In genomic region chr22:38981005-38981658, GRCh38 we compare ENCODE assay signal across 8 cellular contexts. TPM values are rescaled to one million over a fixed set of nuclear protein-coding genes. Genes with fewer than 3 reads are reported as not detected.
DNase-seq lines count a peak whose midpoint lies in the region; ATAC-seq and TF ChIP-seq lines count a peak whose summit lies in the region.

No MANE protein-coding gene starts in this region.

- peak overlapping the region in 1 of 2 experiments; percentile 50; a peak in 1 of 4 replicates for H3K4me3 ChIP-seq in HCT116 (replicated peaks in 1 of 2; ENCODE audit: low read depth in 1 of 2, low read length in 2 of 2)

- H3K4me1 Mint-ChIP-seq in MCF 10A (ENCODE audit: insufficient read depth, unreplicated experiment) (peaks cover 15% of the 10 kb centered on the region), mesothelial cell of epicardium (peaks cover 13% of the 10 kb centered on the region)

- H3K27me3 Mint-ChIP-seq in MCF 10A (ENCODE audit: insufficient read depth, unreplicated experiment) (peaks cover 20% of the 10 kb centered on the region), mesothelial cell of epicardium (ENCODE audit: low read depth) (no peaks in the 10 kb centered on the region)

- TF ChIP-seq CTCF in C4-2B (conservative IDR thresholded peaks at IDR 0.05): no peak; the same call in 1 of the 2 replicates
- TF ChIP-seq CTCF in HCT116 (IDR thresholded peaks at IDR 0.05 in 2 of 3, conservative IDR thresholded peaks at IDR 0.05 in 1 of 3; ENCODE audit: borderline replicate concordance in 1 of 3, insufficient read depth in 1 of 3, low read depth in 2 of 3, low read length in 2 of 3): peak; percentile 40 to 55 (median 47); a peak in 3 of 6 replicates
- TF ChIP-seq CTCF in MCF 10A (IDR thresholded peaks at IDR 0.05; ENCODE audit: unreplicated experiment): peak; percentile 35
- TF ChIP-seq CTCF in mesothelial cell of epicardium (IDR thresholded peaks at IDR 0.05; ENCODE audit: unreplicated experiment): peak; percentile 54

- H3K9me2 ChIP-seq in HCT116 (ENCODE audit: insufficient read depth): no peaks in the 10 kb centered on the region

- no peaks in the 10 kb centered on the region for H3K27me3 ChIP-seq in HCT116 (ENCODE audit: insufficient read depth, low read length)

- DNase-seq in HCT116 (ENCODE audit: low read depth, low spot score): peak; percentile 37
- DNase-seq in MCF 10A (ENCODE audit: unreplicated experiment): peak; percentile 72
- DNase-seq in mesothelial cell of epicardium (ENCODE audit: low spot score in 2 of 2, unreplicated experiment in 2 of 2): peak in 1 of 2 experiments; percentile 59
- DNase-seq in mesenteric fat pad (ENCODE audit: low spot score): no peak
- no peak for DNase-seq in stimulated activated CD4-positive, alpha-beta T cell treated with anti-CD3 and anti-CD28 coated beads, Interleukin-4, amount 100 ng/mL, for 4 hours

- peak; percentile 34; the same call in 1 of the 2 replicates for TF ChIP-seq RAD21 in HCT116 (IDR thresholded peaks at IDR 0.05; ENCODE audit: low read depth)

- intact Hi-C loops in HCT116 (cut with micrococcal nuclease) (no loop called here), MCF 10A (cut with micrococcal nuclease) (loop anchor here (5.0 kb wide), 1 partner anchor 109 kb away; the partner anchor contains the start of gene CBX6)

- no peaks in the 10 kb centered on the region for H3K9me3 Mint-ChIP-seq in MCF 10A (ENCODE audit: unreplicated experiment)
- peaks cover 5% of the 10 kb centered on the region for H3K9me3 Mint-ChIP-seq in mesothelial cell of epicardium

- H3K9ac ChIP-seq in HCT116 (ENCODE audit: low read length): peak overlapping the region; percentile 50; the same call in 1 of the 2 replicates

- no peaks in the 10 kb centered on the region for H3K36me3 Mint-ChIP-seq in MCF 10A (ENCODE audit: insufficient read depth, unreplicated experiment)
- peaks cover 5% of the 10 kb centered on the region for H3K36me3 Mint-ChIP-seq in mesothelial cell of epicardium

- BruUV-seq in HCT116 (replicated peaks; lab: Mats Ljungman, UMichigan): no TSS peak
- no TSS peak for BruUV-seq in MCF 10A (replicated peaks; lab: Mats Ljungman, UMichigan)

- H3K4me1 ChIP-seq in HCT116 (ENCODE audit: control insufficient read depth in 1 of 2, insufficient read depth in 2 of 2, low read length in 2 of 2): peaks cover 22 to 42% of the 10 kb centered on the region in 2 experiments

- CTCF ChIA-PET in HCT116 (lab: Charles Lee): interaction anchor here (0.6 to 1.0 kb wide), 3 partner anchors 8 to 57 kb away, joined by 3 read pairs; no protein-coding TSS in a partner anchor
- CTCF ChIA-PET in MCF 10A (lab: Yijun Ruan, JAX): interaction anchor here (1.0 to 2.3 kb wide), 2 partner anchors 8 to 111 kb away, joined by 3 to 9 read pairs; no protein-coding TSS in a partner anchor

- ATAC-seq in HCT116: peak; percentile 56
- no peak for ATAC-seq in HG02885 (IDR thresholded peaks at IDR 0.05; ENCODE audit: poor library complexity, unreplicated experiment)
- ATAC-seq in HG02759 (IDR thresholded peaks at IDR 0.05; ENCODE audit: unreplicated experiment): no peak

- H3K27ac ChIP-seq in C4-2B: peak overlapping the region; percentile 79
- H3K27ac ChIP-seq in HCT116 (ENCODE audit: low read depth, low read length): peak overlapping the region; percentile 50

- H3K9me3 ChIP-seq in HCT116 (ENCODE audit: control insufficient read depth in 1 of 2, insufficient read depth in 1 of 2, low read depth in 1 of 2, low read length in 2 of 2): peaks cover 0 to 8% of the 10 kb centered on the region in 2 experiments; a peak in 1 of 4 replicates

- no peak for TF ChIP-seq POLR2A in HCT116 (IDR thresholded peaks at IDR 0.05; ENCODE audit: borderline replicate concordance, extremely low read depth, insufficient read depth, insufficient read length)

- H2AFZ ChIP-seq in HCT116 (ENCODE audit: low read depth, low read length, poor library complexity, severe bottlenecking): peak overlapping the region; percentile 26

- H4K20me1 ChIP-seq in HCT116 (ENCODE audit: insufficient read depth): no peaks in the 10 kb centered on the region

- no peak overlapping the region for H3K4me3 Mint-ChIP-seq in MCF 10A (ENCODE audit: unreplicated experiment)
- H3K4me3 Mint-ChIP-seq in mesothelial cell of epicardium: peak overlapping the region; percentile 31

- RAD21 ChIA-PET in HCT116 (lab: Charles Lee; ENCODE audit: low non-redundant PET in 1 of 2, low total read pairs in 2 of 2, uncharacterized antibody in 2 of 2, unreplicated experiment in 2 of 2): no interaction called here

- POLR2A ChIA-PET in HCT116 (lab: Charles Lee): interaction anchor here (0.8 to 1.3 kb wide), 2 partner anchors 22 to 54 kb away, joined by 3 read pairs; no protein-coding TSS in a partner anchor
- POLR2A ChIA-PET in MCF 10A (lab: Yijun Ruan, JAX): interaction anchor here (0.6 kb wide), 1 partner anchor 112 kb away, joined by 3 read pairs; no protein-coding TSS in a partner anchor

- no peaks in the 10 kb centered on the region for H3K79me2 ChIP-seq in HCT116 (ENCODE audit: insufficient read depth, low read length)

- no peaks in the 10 kb centered on the region for H3K36me3 ChIP-seq in HCT116 (ENCODE audit: control insufficient read depth in 1 of 2, insufficient read depth in 2 of 2, low read length in 2 of 2)

- peak overlapping the region; percentile 70 for H3K27ac Mint-ChIP-seq in MCF 10A (ENCODE audit: low read depth, unreplicated experiment)
- peak overlapping the region; percentile 94 for H3K27ac Mint-ChIP-seq in mesothelial cell of epicardium

- peak overlapping the region; percentile 66 for H3K4me2 ChIP-seq in HCT116 (ENCODE audit: low read length)

TF ChIP-seq in HCT116, 20 proteins besides CTCF, POLR2A, EP300 and RAD21:
- TF ChIP-seq EGR1 (IDR thresholded peaks at IDR 0.05; ENCODE audit: low read depth) (peak; percentile 95), CEBPB (IDR thresholded peaks at IDR 0.05; ENCODE audit: low read depth) (no peak)

RNA-seq across cellular contexts. Expression of gene APOBEC3B, which starts 1.0 kb away (rescaled TPM):
- 10.3 TPM for total RNA-seq in HCT116 (2021; ENCODE audit: unreplicated experiment)
- polyA plus RNA-seq in HCT116 (2012): 33.4 and 35.2 TPM in 2 replicates
- total RNA-seq in MCF 10A (2022): 1.0 and 1.1 TPM in 2 replicates
- 4.3 to 5.1 TPM (median 4.9 TPM) in 3 replicates for total RNA-seq in mesothelial cell of epicardium
- 0.58 TPM for total RNA-seq in mesenteric fat pad

RNA-seq across cellular contexts. Expression of gene APOBEC3A, which starts 23.7 kb away (rescaled TPM):
- total RNA-seq in HCT116 (2021; ENCODE audit: unreplicated experiment) (not detected), MCF 10A (2022) (not detected in 2 replicates), mesothelial cell of epicardium (not detected in 3 replicates), mesenteric fat pad (17.5 TPM)
- not detected in 2 replicates for polyA plus RNA-seq in HCT116 (2012)

RNA-seq across cellular contexts. Expression of gene APOBEC3C, which starts 32.9 kb away (rescaled TPM):
- total RNA-seq in HCT116 (2021; ENCODE audit: unreplicated experiment) (40.2 TPM), MCF 10A (2022) (24.8 and 30.1 TPM in 2 replicates), mesothelial cell of epicardium (32.6 to 34.7 TPM (median 34.0 TPM) in 3 replicates), mesenteric fat pad (13.3 TPM)
- polyA plus RNA-seq in HCT116 (2012): 34.2 and 37.9 TPM in 2 replicates

RNA-seq across cellular contexts. Expression of gene APOBEC3D, which starts 39.8 kb away (rescaled TPM):
- total RNA-seq in HCT116 (2021; ENCODE audit: unreplicated experiment): 3.3 TPM
- 1.1 and 1.8 TPM in 2 replicates for polyA plus RNA-seq in HCT116 (2012)
- total RNA-seq in MCF 10A (2022): 0.14 and 0.83 TPM in 2 replicates
- 3.1 to 4.2 TPM (median 3.2 TPM) in 3 replicates for total RNA-seq in mesothelial cell of epicardium
- total RNA-seq in mesenteric fat pad: 3.2 TPM

RNA-seq across cellular contexts. Expression of gene APOBEC3F, which starts 59.5 kb away (rescaled TPM):
- total RNA-seq in HCT116 (2021; ENCODE audit: unreplicated experiment) (11.1 TPM), MCF 10A (2022) (1.3 and 1.4 TPM in 2 replicates), mesothelial cell of epicardium (19.0 to 23.8 TPM (median 21.4 TPM) in 3 replicates), mesenteric fat pad (2.5 TPM)
- 7.9 and 9.7 TPM in 2 replicates for polyA plus RNA-seq in HCT116 (2012)

Comparison
In these comparisons a context has a peak if more than half of its experiments do, and no peak if none do; other contexts are left out.
1. DNase-seq: peak in HCT116 (single experiment) and MCF 10A (single experiment); none in mesenteric fat pad (single experiment) and stimulated activated CD4-positive, alpha-beta T cell treated with anti-CD3 and anti-CD28 coated beads, Interleukin-4, amount 100 ng/mL, for 4 hours (0 of 2).
2. RNA of gene APOBEC3A, which starts 23.7 kb away (total RNA-seq): 17.5 TPM in mesenteric fat pad (single experiment); not detected in HCT116 (single experiment), not detected in MCF 10A and not detected in mesothelial cell of epicardium; every median in the first group is over 10 times any median in the second.